In genomic region chr11:8685306-8685705, GRCh38 we compare ENCODE assay signal across 11 cellular contexts. TPM values are rescaled to one million over a fixed set of nuclear protein-coding genes. Genes with fewer than 3 reads are reported as not detected.
DNase-seq lines count a peak whose midpoint lies in the region; ATAC-seq and TF ChIP-seq lines count a peak whose summit lies in the region.
"Had no signal": no experiment of that assay in that cellular context is flagged by ENCODE, and none has a peak within 500 bp of the region (broad histone marks: within the 10 kb centered on the region; RNA-seq: fewer than 3 reads in every experiment).

No MANE protein-coding gene starts in this region.

- TF ChIP-seq POLR2A in NB4 (IDR thresholded peaks at IDR 0.05; ENCODE audit: extremely low read depth, insufficient read length): no peak

- no peak overlapping the region for H3K4me2 ChIP-seq in neural progenitor cell

- H3K9ac ChIP-seq in neural progenitor cell: no peak overlapping the region

- no peak overlapping the region for H2AFZ ChIP-seq in neural progenitor cell (replicated peaks)

- H3K27ac ChIP-seq in neural progenitor cell: peak overlapping the region; percentile 24

- H3K79me2 ChIP-seq in neural progenitor cell (ENCODE audit: low read depth): peaks cover 55% of the 10 kb centered on the region

- no peak for DNase-seq in activated CD4-positive, alpha-beta T cell treated with anti-CD3 and anti-CD28 coated beads for 36 hours
- no peak for DNase-seq in activated CD4-positive, alpha-beta T cell treated with anti-CD3 and anti-CD28 coated beads, Interleukin-2, amount 50 U/mL, for 1 hour
- DNase-seq in NB4 (ENCODE audit: low read depth): no peak
- no peak for DNase-seq in neural progenitor cell (ENCODE audit: low spot score)
- DNase-seq in ecto neural progenitor cell (ENCODE audit: low spot score): no peak
- DNase-seq in stimulated activated CD4-positive, alpha-beta T cell treated with anti-CD3 and anti-CD28 coated beads, Interleukin-4, amount 100 ng/mL, for 4 hours: no peak
- no peak for DNase-seq in DMS 273 treated with DMSO at 0.1 percent for 48 hours (lab: John Stamatoyannopoulos, UW)
- DNase-seq: colonic mucosa, hypothalamus, NCI-H1436 treated with DMSO at 0.1 percent for 48 hours had no signal

- H3K27me3 ChIP-seq in neural progenitor cell: no peaks in the 10 kb centered on the region
- H3K27me3 ChIP-seq: colonic mucosa had no signal

- H3K36me3 Mint-ChIP-seq in activated CD4-positive, alpha-beta T cell treated with anti-CD3 and anti-CD28 coated beads for 36 hours (ENCODE audit: low read depth): peaks cover 91% of the 10 kb centered on the region
- H3K36me3 Mint-ChIP-seq in brain (peaks cover 43% of the 10 kb centered on the region), neural progenitor cell (peaks cover 28% of the 10 kb centered on the region)

- no peak for ATAC-seq in activated CD4-positive, alpha-beta T cell treated with anti-CD3 and anti-CD28 coated beads for 36 hours

- peaks cover 10% of the 10 kb centered on the region for H3K36me3 ChIP-seq in neural progenitor cell

- H4K20me1 ChIP-seq in neural progenitor cell (ENCODE audit: low read depth): peaks cover 27% of the 10 kb centered on the region

- peak overlapping the region; percentile 98 for H3K4me3 ChIP-seq in NB4 (ENCODE audit: low read depth, low read length)
- no peak overlapping the region for H3K4me3 ChIP-seq in neural progenitor cell
- H3K4me3 ChIP-seq: colonic mucosa had no signal

- TF ChIP-seq CTCF in NB4 (IDR thresholded peaks at IDR 0.05; ENCODE audit: low read depth, low read length) (no peak), brain (conservative IDR thresholded peaks at IDR 0.05) (no peak), neural progenitor cell (IDR thresholded peaks at IDR 0.05) (no peak)

- H3K27me3 Mint-ChIP-seq in activated CD4-positive, alpha-beta T cell treated with anti-CD3 and anti-CD28 coated beads for 36 hours: no peaks in the 10 kb centered on the region
- H3K27me3 Mint-ChIP-seq in brain (peaks cover 24% of the 10 kb centered on the region), neural progenitor cell (ENCODE audit: insufficient read depth, low read depth) (peaks cover 5% of the 10 kb centered on the region)

- intact Hi-C loops in activated CD4-positive, alpha-beta T cell treated with anti-CD3 and anti-CD28 coated beads for 36 hours (cut with DNase I, micrococcal nuclease): loop anchor here (5.0 to 10.0 kb wide), 7 partner anchors 127 to 1769 kb away; partner anchors contain the start of genes ADM (in 1 of the 2), AKIP1 (in 1 of the 2), AMPD3 (in 1 of the 2) and NRIP3 (in 1 of the 2)

- H3K9me3 Mint-ChIP-seq in activated CD4-positive, alpha-beta T cell treated with anti-CD3 and anti-CD28 coated beads for 36 hours (ENCODE audit: low read depth): peaks cover 2% of the 10 kb centered on the region
- H3K9me3 Mint-ChIP-seq in brain: peaks cover 0 to 3% (median 0%) of the 10 kb centered on the region in 5 experiments
- H3K9me3 Mint-ChIP-seq in neural progenitor cell: no peaks in the 10 kb centered on the region

- CTCF ChIA-PET in activated CD4-positive, alpha-beta T cell treated with anti-CD3 and anti-CD28 coated beads for 36 hours (lab: Charles Lee): no interaction called here

- peaks cover 68% of the 10 kb centered on the region for H3K4me1 Mint-ChIP-seq in activated CD4-positive, alpha-beta T cell treated with anti-CD3 and anti-CD28 coated beads for 36 hours
- peaks cover 72% of the 10 kb centered on the region for H3K4me1 Mint-ChIP-seq in brain
- H3K4me1 Mint-ChIP-seq in neural progenitor cell: peaks cover 60% of the 10 kb centered on the region

- peaks cover 83% of the 10 kb centered on the region for H3F3A ChIP-seq in neural progenitor cell (ENCODE audit: low read depth)

- peak overlapping the region; percentile 98 for H3K27ac Mint-ChIP-seq in activated CD4-positive, alpha-beta T cell treated with anti-CD3 and anti-CD28 coated beads for 36 hours
- H3K27ac Mint-ChIP-seq in brain (peak overlapping the region in 2 of 5 experiments; percentile 96 to 99), neural progenitor cell (peak overlapping the region; percentile 7)

- H3K4me1 ChIP-seq in neural progenitor cell: peaks cover 30% of the 10 kb centered on the region

- POLR2A ChIA-PET in activated CD4-positive, alpha-beta T cell treated with anti-CD3 and anti-CD28 coated beads for 36 hours (lab: Charles Lee): no interaction called here

- peak overlapping the region; percentile 97 for H3K4me3 Mint-ChIP-seq in activated CD4-positive, alpha-beta T cell treated with anti-CD3 and anti-CD28 coated beads for 36 hours
- H3K4me3 Mint-ChIP-seq in brain (peak overlapping the region; percentile 94 to 99 (median 94)), neural progenitor cell (peak overlapping the region; percentile 72)

- H3K9me3 ChIP-seq in neural progenitor cell (ENCODE audit: low read depth): no peaks in the 10 kb centered on the region
- H3K9me3 ChIP-seq: colonic mucosa had no signal

RNA-seq across cellular contexts. Expression of gene RPL27A, which starts 2.7 kb away (rescaled TPM):
- total RNA-seq in activated CD4-positive, alpha-beta T cell treated with anti-CD3 and anti-CD28 coated beads for 36 hours: 1,000 to 10,000 TPM in 1 of 2 experiments, 100 to 1,000 TPM in 1; 688 to 1,021 TPM
- polyA plus RNA-seq in brain (ENCODE audit: insufficient read depth, low read depth, low replicate concordance): 1,828 TPM
- 1,116 and 1,250 TPM in 2 replicates for total RNA-seq in neural progenitor cell (ENCODE audit: low replicate concordance)

RNA-seq across cellular contexts. Expression of gene TRIM66, which starts 2.8 kb away (rescaled TPM):
- 10 to 100 TPM; 18.3 to 19.5 TPM for total RNA-seq in activated CD4-positive, alpha-beta T cell treated with anti-CD3 and anti-CD28 coated beads for 36 hours
- polyA plus RNA-seq in brain (ENCODE audit: insufficient read depth, low read depth, low replicate concordance): 3.7 TPM
- 0.95 and 3.6 TPM in 2 replicates for total RNA-seq in neural progenitor cell (ENCODE audit: low replicate concordance)
